17 cellular contexts compared by ENCODE assay signal in the genomic region with DNA sequence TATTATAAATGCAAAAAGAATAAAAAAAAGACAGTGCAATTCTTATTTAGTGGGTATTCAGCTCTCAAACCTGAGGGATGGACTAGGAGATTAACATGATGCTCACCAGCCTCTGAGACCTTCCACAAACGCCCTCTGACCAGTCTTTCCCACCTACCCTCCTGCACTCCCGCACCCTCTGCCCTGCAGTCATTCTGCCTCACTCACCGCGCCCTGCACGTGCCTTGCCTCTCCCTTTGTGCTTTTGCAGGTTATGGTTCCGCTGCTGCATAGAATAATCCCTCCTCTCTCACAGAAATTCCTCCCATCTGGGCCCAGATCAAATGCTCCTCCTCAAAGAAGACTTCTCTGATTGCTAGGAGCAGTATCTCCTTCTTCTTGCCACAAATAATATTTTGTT. TPM values are rescaled to one million over a fixed set of nuclear protein-coding genes. Genes with fewer than 3 reads are reported as not detected.
DNase-seq lines count a peak whose midpoint lies in the region; ATAC-seq and TF ChIP-seq lines count a peak whose summit lies in the region.
"Had no signal": no experiment of that assay in that cellular context is flagged by ENCODE, and none has a peak within 500 bp of the region (broad histone marks: within the 10 kb centered on the region; RNA-seq: fewer than 3 reads in every experiment).

No MANE protein-coding gene starts in this region.

- no peak overlapping the region for H3K27ac ChIP-seq in neuronal stem cell (replicated peaks; ENCODE audit: low read length)
- H3K27ac ChIP-seq: KMS-11 had no signal

- H3K27ac Mint-ChIP-seq in activated CD4-positive, alpha-beta T cell treated with anti-CD3 and anti-CD28 coated beads, Interleukin-2, amount 10 ng/mL, durations not matched to agents 7 days and 5 days, result peak overlapping the region; percentile 1
- no peak overlapping the region for H3K27ac Mint-ChIP-seq in activated CD4-positive, alpha-beta T cell treated with anti-CD3 and anti-CD28 coated beads for 36 hours
- H3K27ac Mint-ChIP-seq in immature natural killer cell, result peak overlapping the region; percentile 82 to 96 (median 90)
- peak overlapping the region; percentile 70 for H3K27ac Mint-ChIP-seq in type B pancreatic cell

- H2AFZ ChIP-seq in neuronal stem cell (ENCODE audit: low read length), result no peak overlapping the region

- ATAC-seq in activated CD4-positive, alpha-beta T cell treated with anti-CD3 and anti-CD28 coated beads for 36 hours, result no peak
- ATAC-seq in activated T-cell treated with anti-CD3 and anti-CD28 coated beads, Interleukin-2, amount 50 U/mL, for 4 hours, result no peak
- ATAC-seq: HepG2, PC-3 had no signal

- H4K8ac ChIP-seq in neuronal stem cell (ENCODE audit: low read depth, low read length), result no peak overlapping the region

- no peak overlapping the region for H3K23ac ChIP-seq in neuronal stem cell (ENCODE audit: low read depth, low read length, poor library complexity)

- H3K79me1 ChIP-seq in neuronal stem cell (ENCODE audit: low read depth, low read length), result no peaks in the 10 kb centered on the region

- H3K9ac ChIP-seq in neuronal stem cell (ENCODE audit: low read depth, low read length, poor library complexity), result no peak overlapping the region
- H3K9ac ChIP-seq: KMS-11 had no signal

- H2BK12ac ChIP-seq in neuronal stem cell (ENCODE audit: low read length), result no peak overlapping the region

- no peaks in the 10 kb centered on the region for H3K4me1 ChIP-seq in neuronal stem cell (ENCODE audit: control insufficient read depth in 2 of 2, insufficient read depth in 1 of 2, low read depth in 1 of 2, low read length in 2 of 2)

- DNase-seq in activated CD4-positive, alpha-beta T cell treated with anti-CD3 and anti-CD28 coated beads, Interleukin-2, amount 10 ng/mL, durations not matched to agents 7 days and 5 days, result no peak
- no peak for DNase-seq in activated CD4-positive, alpha-beta T cell treated with anti-CD3 and anti-CD28 coated beads for 36 hours
- DNase-seq in immature natural killer cell (no peak), neuronal stem cell (ENCODE audit: low spot score) (no peak), type B pancreatic cell (ENCODE audit: extremely low spot score, unreplicated experiment) (no peak), iPS-NIHi7 (ENCODE audit: extremely low spot score) (no peak), NCI-H1105 (lab: John Stamatoyannopoulos, UW) (no peak)
- no peak for DNase-seq in activated T-cell treated with anti-CD3 and anti-CD28 coated beads, Interleukin-2, amount 50 U/mL, for 4 hours
- DNase-seq: NCI-H1436 treated with DMSO at 0.1 percent for 48 hours, NCI-H2029 treated with DMSO at 0.1 percent for 48 hours, NCI-H2171 treated with DMSO at 0.1 percent for 48 hours, NCI-H446 treated with DMSO at 0.1 percent for 48 hours, NCI-H82, PC-3 had no signal

- peaks cover 8% of the 10 kb centered on the region for H3K27me3 Mint-ChIP-seq in activated CD4-positive, alpha-beta T cell treated with anti-CD3 and anti-CD28 coated beads, Interleukin-2, amount 10 ng/mL, durations not matched to agents 7 days and 5 days
- peaks cover 13% of the 10 kb centered on the region for H3K27me3 Mint-ChIP-seq in activated CD4-positive, alpha-beta T cell treated with anti-CD3 and anti-CD28 coated beads for 36 hours
- H3K27me3 Mint-ChIP-seq in immature natural killer cell (ENCODE audit: low read depth in 3 of 3) (peaks cover 4 to 14% (median 14%) of the 10 kb centered on the region in 3 donors), type B pancreatic cell (no peaks in the 10 kb centered on the region)
- peaks cover 2% of the 10 kb centered on the region for H3K27me3 Mint-ChIP-seq in activated T-cell treated with anti-CD3 and anti-CD28 coated beads, Interleukin-2, amount 50 U/mL, for 4 hours (ENCODE audit: low read depth)

- H3K9me3 Mint-ChIP-seq in activated CD4-positive, alpha-beta T cell treated with anti-CD3 and anti-CD28 coated beads, Interleukin-2, amount 10 ng/mL, durations not matched to agents 7 days and 5 days, result no peaks in the 10 kb centered on the region
- no peaks in the 10 kb centered on the region for H3K9me3 Mint-ChIP-seq in activated CD4-positive, alpha-beta T cell treated with anti-CD3 and anti-CD28 coated beads for 36 hours (ENCODE audit: low read depth)
- H3K9me3 Mint-ChIP-seq in immature natural killer cell, result no peaks in the 10 kb centered on the region
- no peaks in the 10 kb centered on the region for H3K9me3 Mint-ChIP-seq in type B pancreatic cell
- H3K9me3 Mint-ChIP-seq in activated T-cell treated with anti-CD3 and anti-CD28 coated beads, Interleukin-2, amount 50 U/mL, for 4 hours, result no peaks in the 10 kb centered on the region

- H3K18ac ChIP-seq in neuronal stem cell (ENCODE audit: low read length), result no peak overlapping the region

- H3K14ac ChIP-seq in neuronal stem cell (ENCODE audit: low read length), result peak overlapping the region; percentile 42

- no peak overlapping the region for H3K4me2 ChIP-seq in neuronal stem cell (ENCODE audit: insufficient read depth, low read length, poor library complexity, severe bottlenecking)
- H3K4me2 ChIP-seq: KMS-11 had no signal

- CTCF ChIA-PET in activated CD4-positive, alpha-beta T cell treated with anti-CD3 and anti-CD28 coated beads, Interleukin-2, amount 10 ng/mL, durations not matched to agents 7 days and 5 days (lab: Charles Lee), result no interaction called here
- CTCF ChIA-PET in activated CD4-positive, alpha-beta T cell treated with anti-CD3 and anti-CD28 coated beads for 36 hours (lab: Charles Lee), result interaction anchor here (0.6 kb wide), 1 partner anchor 392 kb away, joined by 5 read pairs; no protein-coding TSS in a partner anchor

- no peak overlapping the region for H3K4ac ChIP-seq in neuronal stem cell (ENCODE audit: low read length)

- H3K4me1 Mint-ChIP-seq in activated CD4-positive, alpha-beta T cell treated with anti-CD3 and anti-CD28 coated beads, Interleukin-2, amount 10 ng/mL, durations not matched to agents 7 days and 5 days, result peaks cover 12% of the 10 kb centered on the region
- H3K4me1 Mint-ChIP-seq in activated CD4-positive, alpha-beta T cell treated with anti-CD3 and anti-CD28 coated beads for 36 hours, result peaks cover 9% of the 10 kb centered on the region
- H3K4me1 Mint-ChIP-seq in immature natural killer cell (peaks cover 80 to 93% of the 10 kb centered on the region in 2 donors), type B pancreatic cell (ENCODE audit: unreplicated experiment) (peaks cover 22% of the 10 kb centered on the region)
- H3K4me1 Mint-ChIP-seq in activated T-cell treated with anti-CD3 and anti-CD28 coated beads, Interleukin-2, amount 50 U/mL, for 4 hours (ENCODE audit: low read depth), result peaks cover 26% of the 10 kb centered on the region

- no peak overlapping the region for H2AK5ac ChIP-seq in neuronal stem cell (ENCODE audit: low read depth, low read length)

- POLR2A ChIA-PET in activated CD4-positive, alpha-beta T cell treated with anti-CD3 and anti-CD28 coated beads, Interleukin-2, amount 10 ng/mL, durations not matched to agents 7 days and 5 days (lab: Charles Lee), result no interaction called here
- POLR2A ChIA-PET in activated CD4-positive, alpha-beta T cell treated with anti-CD3 and anti-CD28 coated beads for 36 hours (lab: Charles Lee), result interaction anchor here (0.6 kb wide), 1 partner anchor 39 kb away, joined by 3 read pairs; no protein-coding TSS in a partner anchor

- no peaks in the 10 kb centered on the region for H3K9me3 ChIP-seq in neuronal stem cell (replicated peaks in 1 of 2; ENCODE audit: control insufficient read depth in 2 of 2, insufficient read depth in 1 of 2, low read depth in 1 of 2, low read length in 2 of 2)

- H3K36me3 ChIP-seq in neuronal stem cell (replicated peaks in 1 of 2; ENCODE audit: control insufficient read depth in 2 of 2, insufficient read depth in 2 of 2, low read length in 2 of 2), result no peaks in the 10 kb centered on the region

- H3K36me3 Mint-ChIP-seq in activated CD4-positive, alpha-beta T cell treated with anti-CD3 and anti-CD28 coated beads, Interleukin-2, amount 10 ng/mL, durations not matched to agents 7 days and 5 days (ENCODE audit: low read depth), result no peaks in the 10 kb centered on the region
- no peaks in the 10 kb centered on the region for H3K36me3 Mint-ChIP-seq in activated CD4-positive, alpha-beta T cell treated with anti-CD3 and anti-CD28 coated beads for 36 hours (ENCODE audit: low read depth)
- peaks cover 0 to 5% (median 0%) of the 10 kb centered on the region in 3 donors for H3K36me3 Mint-ChIP-seq in immature natural killer cell
- no peaks in the 10 kb centered on the region for H3K36me3 Mint-ChIP-seq in type B pancreatic cell
- no peaks in the 10 kb centered on the region for H3K36me3 Mint-ChIP-seq in activated T-cell treated with anti-CD3 and anti-CD28 coated beads, Interleukin-2, amount 50 U/mL, for 4 hours (ENCODE audit: insufficient read depth)

- no peak overlapping the region for H3K4me3 ChIP-seq in neuronal stem cell (ENCODE audit: low read length in 2 of 2)

- no peak overlapping the region for H2BK120ac ChIP-seq in neuronal stem cell (ENCODE audit: low read depth, low read length)

- TF ChIP-seq CTCF in type B pancreatic cell (conservative IDR thresholded peaks at IDR 0.05), result no peak

- WGBS in neuronal stem cell (ENCODE audit: extremely low coverage in 2 of 2, insufficient read length in 2 of 2, insufficient replicate concordance in 1 of 2), 2 donors, result no CpG with 5 or more reads among the region's 6 CpGs

- H3K4me3 Mint-ChIP-seq in activated CD4-positive, alpha-beta T cell treated with anti-CD3 and anti-CD28 coated beads, Interleukin-2, amount 10 ng/mL, durations not matched to agents 7 days and 5 days, result no peak overlapping the region
- H3K4me3 Mint-ChIP-seq in activated CD4-positive, alpha-beta T cell treated with anti-CD3 and anti-CD28 coated beads for 36 hours, result no peak overlapping the region
- H3K4me3 Mint-ChIP-seq in immature natural killer cell (peak overlapping the region; percentile 37 to 56 (median 50)), type B pancreatic cell (peak overlapping the region; percentile 4)
- no peak overlapping the region for H3K4me3 Mint-ChIP-seq in activated T-cell treated with anti-CD3 and anti-CD28 coated beads, Interleukin-2, amount 50 U/mL, for 4 hours

- intact Hi-C loops in activated CD4-positive, alpha-beta T cell treated with anti-CD3 and anti-CD28 coated beads for 36 hours (cut with DNase I, micrococcal nuclease), result no loop called here

- peaks cover 0 to 4% (median 0%) of the 10 kb centered on the region in 3 experiments for H3K27me3 ChIP-seq in neuronal stem cell (ENCODE audit: control insufficient read depth in 3 of 3, insufficient read depth in 3 of 3, low read depth in 1 of 3, low read length in 3 of 3)

- no peak overlapping the region for H2BK15ac ChIP-seq in neuronal stem cell (ENCODE audit: low read length)

- H2BK5ac ChIP-seq in neuronal stem cell (ENCODE audit: low read length), result no peak overlapping the region

- H4K91ac ChIP-seq in neuronal stem cell (ENCODE audit: low read depth, low read length, poor library complexity), result no peak overlapping the region

RNA-seq across cellular contexts. Expression of a gene that starts 28.5 kb away (rescaled TPM):
- total RNA-seq in activated CD4-positive, alpha-beta T cell treated with anti-CD3 and anti-CD28 coated beads, Interleukin-2, amount 10 ng/mL, durations not matched to agents 7 days and 5 days, result under 1 TPM; 0.17 to 0.23 TPM
- under 1 TPM; 0.05 to 0.16 TPM for total RNA-seq in activated CD4-positive, alpha-beta T cell treated with anti-CD3 and anti-CD28 coated beads for 36 hours
- 10 to 100 TPM; 12.4 to 19.2 (median 15.2) TPM for polyA plus RNA-seq in immature natural killer cell
- 5.9 TPM for polyA plus RNA-seq in neuronal stem cell (2013, experiment 1 of 2)
- 6.0 TPM for polyA plus RNA-seq in neuronal stem cell (2013, experiment 2 of 2)
- 14.1 and 18.2 TPM in 2 replicates for total RNA-seq in type B pancreatic cell (ENCODE audit: low replicate concordance)
- under 1 TPM; 0.10 to 0.21 (median 0.11) TPM for total RNA-seq in activated T-cell treated with anti-CD3 and anti-CD28 coated beads, Interleukin-2, amount 50 U/mL, for 4 hours
- total RNA-seq: HepG2 had no signal
- polyA plus RNA-seq: BJ, HepG2 had no signal

Comparison
In these comparisons a context has a peak if more than half of its experiments do, and no peak if none do; other contexts are left out.
1. H3K4me3 Mint-ChIP-seq: peak in immature natural killer cell (5 of 5) and type B pancreatic cell (single experiment); none in activated CD4-positive, alpha-beta T cell treated with anti-CD3 and anti-CD28 coated beads, Interleukin-2, amount 10 ng/mL, durations not matched to agents 7 days and 5 days (single experiment), activated CD4-positive, alpha-beta T cell treated with anti-CD3 and anti-CD28 coated beads for 36 hours (single experiment) and activated T-cell treated with anti-CD3 and anti-CD28 coated beads, Interleukin-2, amount 50 U/mL, for 4 hours (single experiment).
2. RNA of a gene that starts 28.5 kb away (total RNA-seq): 14.1 to 18.2 TPM in type B pancreatic cell; 0.17 to 0.23 TPM in activated CD4-positive, alpha-beta T cell treated with anti-CD3 and anti-CD28 coated beads, Interleukin-2, amount 10 ng/mL, durations not matched to agents 7 days and 5 days, 0.05 to 0.16 TPM in activated CD4-positive, alpha-beta T cell treated with anti-CD3 and anti-CD28 coated beads for 36 hours and 0.10 to 0.21 TPM in activated T-cell treated with anti-CD3 and anti-CD28 coated beads, Interleukin-2, amount 50 U/mL, for 4 hours; every median in the first group is over 10 times any median in the second.